In the genomic region with DNA sequence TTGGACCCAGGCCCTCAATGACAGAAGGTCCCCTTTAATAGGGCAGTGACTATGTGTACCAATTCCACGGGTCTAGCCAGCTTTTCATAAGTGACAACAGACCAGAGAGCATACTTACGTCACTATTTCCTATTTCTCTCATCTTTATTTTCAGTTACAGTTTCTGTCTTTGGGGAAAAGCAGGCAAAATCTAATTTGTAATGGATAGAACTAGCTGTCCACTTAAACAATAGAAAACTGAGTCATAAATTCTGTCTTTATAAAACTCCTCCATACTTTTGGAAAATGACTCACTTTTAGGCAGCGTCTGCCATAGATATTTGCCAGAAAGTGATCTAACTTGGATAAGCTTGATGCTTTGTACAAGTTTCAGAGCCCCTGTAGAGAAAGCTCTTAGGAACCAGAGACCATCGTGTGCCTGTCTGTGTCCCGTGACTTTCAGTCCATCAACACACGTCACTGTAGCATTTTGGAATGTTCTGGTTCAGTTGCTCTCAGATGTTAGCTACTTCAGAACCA, we compare ENCODE assay signal across 8 cellular contexts.
A peak's percentile ranks its signal among the peaks of the same experiment; 100 is the strongest.
DNase-seq lines count a peak whose midpoint lies in the region; ATAC-seq, FAIRE-seq and TF ChIP-seq lines count a peak whose summit lies in the region.

No MANE protein-coding gene starts in this region.

- H3K27ac ChIP-seq in HEK293 (ENCODE audit: extremely low read depth, low read depth, low read length) = no peak overlapping the region
- H3K27ac ChIP-seq in WERI-Rb-1 = no peak overlapping the region
- no peak overlapping the region for H3K27ac ChIP-seq in ovary

- H3K36me3 ChIP-seq in HEK293 (ENCODE audit: control insufficient read depth in 2 of 2, insufficient read depth in 1 of 2, low read length in 2 of 2) (no peaks in the 10 kb centered on the region), WERI-Rb-1 (no peaks in the 10 kb centered on the region), ovary (no peaks in the 10 kb centered on the region)

- peak; percentile 74 for FAIRE-seq in GM12891 (lab: Jason Lieb, UNC)

- intact Hi-C loops in ovary (cut with DNase I) = no loop called here

- POLR2A ChIA-PET in HEK293 (lab: Yijun Ruan, JAX) = no interaction called here

- peak; percentile 88 for ATAC-seq in SK-N-SH treated with all-trans-retinoic acid at 6 μM for 48 hours

- H3K27me3 ChIP-seq in WERI-Rb-1 (ENCODE audit: insufficient read depth, low read depth, severe bottlenecking) (no peaks in the 10 kb centered on the region), ovary (no peaks in the 10 kb centered on the region)

- H3K4me1 ChIP-seq in HEK293 (ENCODE audit: control insufficient read depth, insufficient read depth, low read length) (peaks cover 12% of the 10 kb centered on the region), ovary (ENCODE audit: insufficient read depth) (no peaks in the 10 kb centered on the region)

- TF ChIP-seq CTCF in HEK293 (tag by site-specific recombination; IDR thresholded peaks at IDR 0.05) (no peak), WERI-Rb-1 (IDR thresholded peaks at IDR 0.05; ENCODE audit: low read depth, low read length) (no peak), ovary (IDR thresholded peaks at IDR 0.05) (no peak)

- CTCF ChIA-PET in HEK293 (lab: Yijun Ruan, JAX) = interaction anchor here (0.6 kb wide), 1 partner anchor 8 kb away, joined by 3 read pairs; no protein-coding TSS in a partner anchor

- TF ChIP-seq POLR2A in GM12891 (IDR thresholded peaks at IDR 0.05; ENCODE audit: low read depth, low read length) (no peak), ovary (IDR thresholded peaks at IDR 0.05) (no peak)

- WGBS in ovary, 3 donors = 46 to 79% (median 75%) methylated on average over 6 of the region's 6 CpGs

- no peak for TF ChIP-seq EP300 in ovary (IDR thresholded peaks at IDR 0.05)

- DNase-seq in GM12891 (ENCODE audit: insufficient read length, low spot score) (no peak), kidney tubule cell (ENCODE audit: low spot score) (peak; percentile 19), LoVo (ENCODE audit: low spot score) (no peak), WERI-Rb-1 (no peak), ovary (no peak), NCI-H2171 treated with DMSO at 0.1 percent for 48 hours (lab: John Stamatoyannopoulos, UW) (no peak)

- H3K4me3 ChIP-seq in HEK293 (ENCODE audit: low read depth, low read length) (no peak overlapping the region), WERI-Rb-1 (ENCODE audit: low read depth, low read length) (no peak overlapping the region), ovary (no peak overlapping the region)

- H3K9me3 ChIP-seq in HEK293 (ENCODE audit: control insufficient read depth, insufficient read depth, low read depth, low read length) (no peaks in the 10 kb centered on the region), WERI-Rb-1 (ENCODE audit: severe bottlenecking) (peaks cover 4% of the 10 kb centered on the region), ovary (peaks cover 0 to 5% of the 10 kb centered on the region in 2 donors)

TF ChIP-seq in GM12891, 5 proteins besides CTCF, POLR2A, EP300 and RAD21:
- no peak for TF ChIP-seq POLR2AphosphoS5 (IDR thresholded peaks at IDR 0.05; ENCODE audit: low read depth, low read length)
- TF ChIP-seq POU2F2 (IDR thresholded peaks at IDR 0.05; ENCODE audit: low read depth, low read length) = no peak
- TF ChIP-seq PAX5 (IDR thresholded peaks at IDR 0.05; ENCODE audit: insufficient read depth, low read length, severe bottlenecking) = no peak
- no peak for TF ChIP-seq TAF1 (IDR thresholded peaks at IDR 0.05; ENCODE audit: low read depth, low read length)
- no peak for TF ChIP-seq SPI1 (IDR thresholded peaks at IDR 0.05; ENCODE audit: low read depth, low read length)

TF ChIP-seq in HEK293, 187 proteins besides CTCF, POLR2A, EP300 and RAD21:
- TF ChIP-seq ZEB2 (tag by site-specific recombination; IDR thresholded peaks at IDR 0.05) (0 out of 2 replicates have a peak, but pooled peaks have one; percentile 35), ZNF174 (tag by site-specific recombination; IDR thresholded peaks at IDR 0.05) (no peak), ZNF629 (tag by site-specific recombination; IDR thresholded peaks at IDR 0.05) (peak; percentile 29; the same call in 1 of the 2 replicates), ZNF10 (tag by site-specific recombination; IDR thresholded peaks at IDR 0.05) (no peak), ZNF157 (tag by site-specific recombination; IDR thresholded peaks at IDR 0.05) (no peak)
- TF ChIP-seq, protein P1, sequence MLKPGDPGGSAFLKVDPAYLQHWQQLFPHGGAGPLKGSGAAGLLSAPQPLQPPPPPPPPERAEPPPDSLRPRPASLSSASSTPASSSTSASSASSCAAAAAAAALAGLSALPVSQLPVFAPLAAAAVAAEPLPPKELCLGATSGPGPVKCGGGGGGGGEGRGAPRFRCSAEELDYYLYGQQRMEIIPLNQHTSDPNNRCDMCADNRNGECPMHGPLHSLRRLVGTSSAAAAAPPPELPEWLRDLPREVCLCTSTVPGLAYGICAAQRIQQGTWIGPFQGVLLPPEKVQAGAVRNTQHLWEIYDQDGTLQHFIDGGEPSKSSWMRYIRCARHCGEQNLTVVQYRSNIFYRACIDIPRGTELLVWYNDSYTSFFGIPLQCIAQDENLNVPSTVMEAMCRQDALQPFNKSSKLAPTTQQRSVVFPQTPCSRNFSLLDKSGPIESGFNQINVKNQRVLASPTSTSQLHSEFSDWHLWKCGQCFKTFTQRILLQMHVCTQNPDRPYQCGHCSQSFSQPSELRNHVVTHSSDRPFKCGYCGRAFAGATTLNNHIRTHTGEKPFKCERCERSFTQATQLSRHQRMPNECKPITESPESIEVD (tag by site-specific recombination; IDR thresholded peaks at IDR 0.05) = peak; percentile 63
- TF ChIP-seq, protein P2, sequence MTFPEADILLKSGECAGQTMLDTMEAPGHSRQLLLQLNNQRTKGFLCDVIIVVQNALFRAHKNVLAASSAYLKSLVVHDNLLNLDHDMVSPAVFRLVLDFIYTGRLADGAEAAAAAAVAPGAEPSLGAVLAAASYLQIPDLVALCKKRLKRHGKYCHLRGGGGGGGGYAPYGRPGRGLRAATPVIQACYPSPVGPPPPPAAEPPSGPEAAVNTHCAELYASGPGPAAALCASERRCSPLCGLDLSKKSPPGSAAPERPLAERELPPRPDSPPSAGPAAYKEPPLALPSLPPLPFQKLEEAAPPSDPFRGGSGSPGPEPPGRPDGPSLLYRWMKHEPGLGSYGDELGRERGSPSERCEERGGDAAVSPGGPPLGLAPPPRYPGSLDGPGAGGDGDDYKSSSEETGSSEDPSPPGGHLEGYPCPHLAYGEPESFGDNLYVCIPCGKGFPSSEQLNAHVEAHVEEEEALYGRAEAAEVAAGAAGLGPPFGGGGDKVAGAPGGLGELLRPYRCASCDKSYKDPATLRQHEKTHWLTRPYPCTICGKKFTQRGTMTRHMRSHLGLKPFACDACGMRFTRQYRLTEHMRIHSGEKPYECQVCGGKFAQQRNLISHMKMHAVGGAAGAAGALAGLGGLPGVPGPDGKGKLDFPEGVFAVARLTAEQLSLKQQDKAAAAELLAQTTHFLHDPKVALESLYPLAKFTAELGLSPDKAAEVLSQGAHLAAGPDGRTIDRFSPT (tag by site-specific recombination; IDR thresholded peaks at IDR 0.05) = 0 out of 2 replicates have a peak, but pooled peaks have one; percentile 26

TF ChIP-seq in SK-N-SH treated with all-trans-retinoic acid at 6 μM for 48 hours, 23 proteins besides CTCF, POLR2A, EP300 and RAD21 (continues in another document):
- TF ChIP-seq, protein P3, sequence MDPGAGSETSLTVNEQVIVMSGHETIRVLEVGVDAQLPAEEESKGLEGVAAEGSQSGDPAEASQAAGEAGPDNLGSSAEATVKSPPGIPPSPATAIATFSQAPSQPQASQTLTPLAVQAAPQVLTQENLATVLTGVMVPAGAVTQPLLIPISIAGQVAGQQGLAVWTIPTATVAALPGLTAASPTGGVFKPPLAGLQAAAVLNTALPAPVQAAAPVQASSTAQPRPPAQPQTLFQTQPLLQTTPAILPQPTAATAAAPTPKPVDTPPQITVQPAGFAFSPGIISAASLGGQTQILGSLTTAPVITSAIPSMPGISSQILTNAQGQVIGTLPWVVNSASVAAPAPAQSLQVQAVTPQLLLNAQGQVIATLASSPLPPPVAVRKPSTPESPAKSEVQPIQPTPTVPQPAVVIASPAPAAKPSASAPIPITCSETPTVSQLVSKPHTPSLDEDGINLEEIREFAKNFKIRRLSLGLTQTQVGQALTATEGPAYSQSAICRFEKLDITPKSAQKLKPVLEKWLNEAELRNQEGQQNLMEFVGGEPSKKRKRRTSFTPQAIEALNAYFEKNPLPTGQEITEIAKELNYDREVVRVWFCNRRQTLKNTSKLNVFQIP (CRISPR knock-in tag; IDR thresholded peaks at IDR 0.05; ENCODE audit: borderline replicate concordance, low read depth) = 0 out of 2 replicates have a peak, but pooled peaks have one; percentile 57
- TF ChIP-seq ESRRG (CRISPR knock-in tag; IDR thresholded peaks at IDR 0.05) = no peak
- TF ChIP-seq SNAI2 (CRISPR knock-in tag; IDR thresholded peaks at IDR 0.05) = no peak
- no peak for TF ChIP-seq ZFP30 (CRISPR knock-in tag; IDR thresholded peaks at IDR 0.05)
- no peak for TF ChIP-seq PPARA (CRISPR knock-in tag; IDR thresholded peaks at IDR 0.05; ENCODE audit: borderline replicate concordance)
- no peak for TF ChIP-seq ZNF8 (CRISPR knock-in tag; IDR thresholded peaks at IDR 0.05)
- TF ChIP-seq, protein P4, sequence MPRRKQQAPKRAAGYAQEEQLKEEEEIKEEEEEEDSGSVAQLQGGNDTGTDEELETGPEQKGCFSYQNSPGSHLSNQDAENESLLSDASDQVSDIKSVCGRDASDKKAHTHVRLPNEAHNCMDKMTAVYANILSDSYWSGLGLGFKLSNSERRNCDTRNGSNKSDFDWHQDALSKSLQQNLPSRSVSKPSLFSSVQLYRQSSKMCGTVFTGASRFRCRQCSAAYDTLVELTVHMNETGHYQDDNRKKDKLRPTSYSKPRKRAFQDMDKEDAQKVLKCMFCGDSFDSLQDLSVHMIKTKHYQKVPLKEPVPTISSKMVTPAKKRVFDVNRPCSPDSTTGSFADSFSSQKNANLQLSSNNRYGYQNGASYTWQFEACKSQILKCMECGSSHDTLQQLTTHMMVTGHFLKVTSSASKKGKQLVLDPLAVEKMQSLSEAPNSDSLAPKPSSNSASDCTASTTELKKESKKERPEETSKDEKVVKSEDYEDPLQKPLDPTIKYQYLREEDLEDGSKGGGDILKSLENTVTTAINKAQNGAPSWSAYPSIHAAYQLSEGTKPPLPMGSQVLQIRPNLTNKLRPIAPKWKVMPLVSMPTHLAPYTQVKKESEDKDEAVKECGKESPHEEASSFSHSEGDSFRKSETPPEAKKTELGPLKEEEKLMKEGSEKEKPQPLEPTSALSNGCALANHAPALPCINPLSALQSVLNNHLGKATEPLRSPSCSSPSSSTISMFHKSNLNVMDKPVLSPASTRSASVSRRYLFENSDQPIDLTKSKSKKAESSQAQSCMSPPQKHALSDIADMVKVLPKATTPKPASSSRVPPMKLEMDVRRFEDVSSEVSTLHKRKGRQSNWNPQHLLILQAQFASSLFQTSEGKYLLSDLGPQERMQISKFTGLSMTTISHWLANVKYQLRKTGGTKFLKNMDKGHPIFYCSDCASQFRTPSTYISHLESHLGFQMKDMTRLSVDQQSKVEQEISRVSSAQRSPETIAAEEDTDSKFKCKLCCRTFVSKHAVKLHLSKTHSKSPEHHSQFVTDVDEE (CRISPR knock-in tag; IDR thresholded peaks at IDR 0.05) = no peak
